In genomic region chr11:65504671-65505433, GRCh38 we compare ENCODE assay signal across 1 cellular context.
A peak's percentile ranks its signal among the peaks of the same experiment; 100 is the strongest.
TF ChIP-seq lines count a peak whose summit lies in the region.

No MANE protein-coding gene starts in this region.

TF ChIP-seq in SK-N-SH, 30 proteins besides CTCF, POLR2A, EP300 and RAD21 (continued from another document):
- TF ChIP-seq JUND (IDR thresholded peaks at IDR 0.05): 0 out of 2 replicates have a peak, but pooled peaks have one; percentile 1
- 0 out of 2 replicates have a peak, but pooled peaks have one; percentile 7 for TF ChIP-seq TAF1 (IDR thresholded peaks at IDR 0.05; ENCODE audit: borderline replicate concordance, low read depth, low read length)
- peak; percentile 8; the same call in 1 of the 2 replicates for TF ChIP-seq ZBTB33 (IDR thresholded peaks at IDR 0.05; ENCODE audit: borderline replicate concordance, low read depth)
- TF ChIP-seq SIN3A (IDR thresholded peaks at IDR 0.05; ENCODE audit: borderline replicate concordance, low read depth, low read length): peak; percentile 19; the same call in 1 of the 2 replicates
